In the genomic region with DNA sequence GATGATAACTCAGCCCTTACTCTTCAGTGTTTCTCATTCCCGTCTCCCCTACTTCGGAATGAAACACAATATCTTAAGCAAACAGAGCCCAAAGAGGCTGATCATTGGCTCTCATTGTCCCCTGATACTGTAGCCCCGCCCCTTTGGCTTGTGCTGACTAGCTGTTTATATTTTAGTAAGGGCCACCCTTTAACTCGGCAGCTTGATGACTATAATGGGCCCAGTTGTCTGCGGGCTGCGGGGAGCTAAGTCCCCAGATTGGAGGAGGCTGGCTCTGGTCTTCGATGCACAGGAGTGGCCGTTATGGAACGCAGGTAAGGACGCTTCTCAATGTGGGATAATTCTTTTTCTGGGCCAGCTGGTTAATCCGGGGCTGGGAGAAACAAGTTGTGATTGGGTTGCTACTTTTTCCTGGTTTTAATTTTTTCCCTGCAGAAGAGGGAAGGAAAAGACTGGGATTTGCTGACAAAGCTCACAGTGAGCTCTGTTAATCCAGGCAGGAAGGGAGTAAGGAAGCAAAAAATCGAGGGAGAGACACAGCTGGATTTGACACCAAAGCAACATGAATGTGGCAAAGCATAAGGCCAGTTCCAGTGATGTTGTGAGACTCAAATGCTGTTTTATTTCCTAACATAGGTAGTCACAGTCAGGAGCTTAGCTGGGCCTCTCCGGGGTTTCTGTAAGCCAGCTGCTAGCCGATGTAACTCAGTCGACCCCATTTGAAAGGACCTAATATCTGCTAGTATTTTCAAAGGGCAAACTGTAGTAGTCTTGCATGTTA, we compare ENCODE assay signal across 8 cellular contexts. TPM values are rescaled to one million over a fixed set of nuclear protein-coding genes. Genes with fewer than 3 reads are reported as not detected.
DNase-seq lines count a peak whose midpoint lies in the region; ATAC-seq and TF ChIP-seq lines count a peak whose summit lies in the region.

A gene (plus strand): TSS at position 197 of the 781 bp plus-strand sequence. CDS start 88 bp downstream, at position 285.

- 6 to 10% (median 6%) methylated on average over 15 of the region's 15 CpGs for WGBS in ovary, 3 donors

- H3K36me3 Mint-ChIP-seq in activated naive CD8-positive, alpha-beta T cell treated with anti-CD3 and anti-CD28 coated beads, Interleukin-2, amount 10 ng/mL, durations not matched to agents 7 days and 5 days, result no peaks in the 10 kb centered on the region

- H3K27ac ChIP-seq in ovary, result peak within 1 kb of the TSS in 1 of 2 donors; percentile 42

- no peaks in the 10 kb centered on the region for H3K4me1 ChIP-seq in ovary (ENCODE audit: insufficient read depth)

- peaks cover 12% of the 10 kb centered on the region for H3K27me3 Mint-ChIP-seq in activated naive CD8-positive, alpha-beta T cell treated with anti-CD3 and anti-CD28 coated beads, Interleukin-2, amount 10 ng/mL, durations not matched to agents 7 days and 5 days

- no peak for TF ChIP-seq EP300 in ovary (IDR thresholded peaks at IDR 0.05)

- no peak for TF ChIP-seq CTCF in ovary (IDR thresholded peaks at IDR 0.05)

- TF ChIP-seq POLR2A in ovary (IDR thresholded peaks at IDR 0.05), result no peak

- H3K4me3 ChIP-seq in ovary, result peak within 1 kb of the TSS; percentile 30

- peak; percentile 91 for DNase-seq in LoVo (ENCODE audit: low spot score)
- no peak for DNase-seq in activated naive CD8-positive, alpha-beta T cell treated with anti-CD3 and anti-CD28 coated beads, Interleukin-2, amount 10 ng/mL, durations not matched to agents 7 days and 5 days
- DNase-seq in cardiac septum (ENCODE audit: low spot score), result no peak
- peak; percentile 63 to 86 (median 69) for DNase-seq in ovary
- DNase-seq in cerebellar cortex (ENCODE audit: low spot score), result no peak
- DNase-seq in Kasumi-1 (lab: John Stamatoyannopoulos, UW), result no peak

- peaks cover 16% of the 10 kb centered on the region for H3K4me1 Mint-ChIP-seq in activated naive CD8-positive, alpha-beta T cell treated with anti-CD3 and anti-CD28 coated beads, Interleukin-2, amount 10 ng/mL, durations not matched to agents 7 days and 5 days

- H3K27ac Mint-ChIP-seq in activated naive CD8-positive, alpha-beta T cell treated with anti-CD3 and anti-CD28 coated beads, Interleukin-2, amount 10 ng/mL, durations not matched to agents 7 days and 5 days, result no peak within 1 kb of the TSS

- H3K27me3 ChIP-seq in ovary, result no peaks in the 10 kb centered on the region

- ATAC-seq in GM18502 (IDR thresholded peaks at IDR 0.05; ENCODE audit: poor library complexity, unreplicated experiment) (peak; percentile 28), HG03095 (IDR thresholded peaks at IDR 0.05; ENCODE audit: unreplicated experiment) (no peak)
- no peak for ATAC-seq in activated naive CD8-positive, alpha-beta T cell treated with anti-CD3 and anti-CD28 coated beads, Interleukin-2, amount 10 ng/mL, durations not matched to agents 7 days and 5 days (ENCODE audit: low read depth)

- H3K4me3 Mint-ChIP-seq in activated naive CD8-positive, alpha-beta T cell treated with anti-CD3 and anti-CD28 coated beads, Interleukin-2, amount 10 ng/mL, durations not matched to agents 7 days and 5 days, result peak within 1 kb of the TSS; percentile 40

- intact Hi-C loops in cardiac septum (cut with DNase I) (loop anchor here (5.0 kb wide), 1 partner anchor 62 kb away; no protein-coding TSS in a partner anchor), ovary (cut with DNase I) (no loop called here)

- no peaks in the 10 kb centered on the region for H3K36me3 ChIP-seq in ovary

- H3K9me3 Mint-ChIP-seq in activated naive CD8-positive, alpha-beta T cell treated with anti-CD3 and anti-CD28 coated beads, Interleukin-2, amount 10 ng/mL, durations not matched to agents 7 days and 5 days, result no peaks in the 10 kb centered on the region

- H3K9me3 ChIP-seq in ovary, result no peaks in the 10 kb centered on the region

- POLR2A ChIA-PET in activated naive CD8-positive, alpha-beta T cell treated with anti-CD3 and anti-CD28 coated beads, Interleukin-2, amount 10 ng/mL, durations not matched to agents 7 days and 5 days (lab: Charles Lee), result interaction anchor here (1.1 kb wide), 1 partner anchor 45 kb away, joined by 3 read pairs; no protein-coding TSS in a partner anchor

RNA-seq across cellular contexts. Expression of the gene that starts here (rescaled TPM):
- total RNA-seq in activated naive CD8-positive, alpha-beta T cell treated with anti-CD3 and anti-CD28 coated beads, Interleukin-2, amount 10 ng/mL, durations not matched to agents 7 days and 5 days, result under 1 TPM; 0.62 to 0.75 TPM
- total RNA-seq in cardiac septum (23.4 TPM), ovary (10 to 100 TPM; 30.4 to 57.5 (median 45.7) TPM)
- polyA plus RNA-seq in ovary, result 10 to 100 TPM in 1 of 2 donors, 1 to 10 TPM in 1; 9.5 to 17.9 TPM

Comparison
In these comparisons a context has a peak if more than half of its experiments do, and no peak if none do; other contexts are left out.
1. RNA of the gene that starts here (total RNA-seq): 30.4 to 57.5 TPM in ovary and 23.4 TPM in cardiac septum (single experiment); 0.62 to 0.75 TPM in activated naive CD8-positive, alpha-beta T cell treated with anti-CD3 and anti-CD28 coated beads, Interleukin-2, amount 10 ng/mL, durations not matched to agents 7 days and 5 days; every median in the first group is over 10 times any median in the second.
2. DNase-seq: peak in LoVo (single experiment) and ovary (5 of 5); none in activated naive CD8-positive, alpha-beta T cell treated with anti-CD3 and anti-CD28 coated beads, Interleukin-2, amount 10 ng/mL, durations not matched to agents 7 days and 5 days (single experiment), cardiac septum (single experiment), cerebellar cortex (single experiment) and Kasumi-1 (0 of 2).